Comparison of ENCODE assay signal across 26 cellular contexts in the genomic region with DNA sequence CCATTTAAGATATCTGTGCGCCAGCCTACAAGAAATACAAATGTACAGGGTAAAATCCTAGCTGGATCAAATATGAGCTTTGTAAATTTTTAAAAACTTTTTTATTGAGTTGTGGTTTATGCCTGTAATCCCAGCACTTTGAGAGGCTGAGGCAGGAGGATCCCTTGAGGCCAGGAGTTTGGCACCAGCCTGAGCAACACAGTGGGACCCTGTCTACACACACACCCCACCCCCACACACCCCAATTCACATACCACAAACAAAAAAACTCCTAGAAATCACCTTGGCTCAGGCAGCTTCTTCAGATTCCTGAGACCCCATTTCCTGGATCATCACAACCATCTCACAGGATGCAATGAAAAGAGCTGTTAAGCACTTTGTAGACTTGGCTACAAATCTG.
"Had no signal": no experiment of that assay in that cellular context is flagged by ENCODE, and none has a peak within 500 bp of the region (broad histone marks: within the 10 kb centered on the region; RNA-seq: fewer than 3 reads in every experiment).

No MANE protein-coding gene starts in this region.

- H3K27me3 Mint-ChIP-seq: naive B cell; natural killer cell treated with Interleukin-12 subunit alpha and Interleukin-12 subunit beta and Interleukin-15 and Interleukin-18, amount 100 ng/mL, for 72 hours; stimulated activated memory B cell treated with anti-CD40 and anti-IgM and Interleukin-4, amounts not matched to agents 10 μg/mL and 1 μg/mL and 100 μg/mL, for 72 hours; type B pancreatic cell had no signal

- H3K27ac Mint-ChIP-seq: natural killer cell treated with Interleukin-12 subunit alpha and Interleukin-12 subunit beta and Interleukin-15 and Interleukin-18, amount 100 ng/mL, for 72 hours; neural progenitor cell; stimulated activated memory B cell treated with anti-CD40 and anti-IgM and Interleukin-4, amounts not matched to agents 10 μg/mL and 1 μg/mL and 100 μg/mL, for 72 hours; type B pancreatic cell had no signal

- H3K4me1 Mint-ChIP-seq: stimulated activated memory B cell treated with anti-CD40 and anti-IgM and Interleukin-4, amounts not matched to agents 10 μg/mL and 1 μg/mL and 100 μg/mL, for 72 hours had no signal

- H3K27me3 ChIP-seq: colonic mucosa, neural progenitor cell, ovary, sigmoid colon, testis, tibial artery had no signal

- H3K4me2 ChIP-seq: neural progenitor cell had no signal

- H3K9me3 ChIP-seq: colonic mucosa, lower lobe of right lung, mucosa of descending colon, ovary, psoas muscle, sigmoid colon, testis, tibial artery had no signal

- H3K4me3 Mint-ChIP-seq: naive B cell; natural killer cell treated with Interleukin-12 subunit alpha and Interleukin-12 subunit beta and Interleukin-15 and Interleukin-18, amount 100 ng/mL, for 72 hours; neural progenitor cell; stimulated activated memory B cell treated with anti-CD40 and anti-IgM and Interleukin-4, amounts not matched to agents 10 μg/mL and 1 μg/mL and 100 μg/mL, for 72 hours; type B pancreatic cell had no signal

- H3K36me3 ChIP-seq: colonic mucosa, neural progenitor cell, ovary had no signal

- H3K4me1 ChIP-seq: colonic mucosa, lower lobe of right lung, neural progenitor cell, testis, tibial artery had no signal

- FAIRE-seq: frontal cortex, keratinocyte had no signal

- H2AFZ ChIP-seq: neural progenitor cell had no signal

- H3K9me3 Mint-ChIP-seq: naive B cell; natural killer cell treated with Interleukin-12 subunit alpha and Interleukin-12 subunit beta and Interleukin-15 and Interleukin-18, amount 100 ng/mL, for 72 hours; neural progenitor cell; stimulated activated memory B cell treated with anti-CD40 and anti-IgM and Interleukin-4, amounts not matched to agents 10 μg/mL and 1 μg/mL and 100 μg/mL, for 72 hours; type B pancreatic cell had no signal

- H3K27ac ChIP-seq: colonic mucosa, lower lobe of right lung, neural progenitor cell, ovary, psoas muscle, sigmoid colon, testis, tibial artery had no signal

- H3K9ac ChIP-seq: neural progenitor cell had no signal

- ATAC-seq: left ventricle myocardium superior; lower lobe of right lung; mucosa of descending colon; natural killer cell treated with Interleukin-12 subunit alpha and Interleukin-12 subunit beta and Interleukin-15 and Interleukin-18, amount 100 ng/mL, for 72 hours; psoas muscle; right cardiac atrium; stimulated activated memory B cell treated with anti-CD40 and anti-IgM and Interleukin-4, amounts not matched to agents 10 μg/mL and 1 μg/mL and 100 μg/mL, for 72 hours; stimulated activated naive CD8-positive, alpha-beta T cell treated with anti-CD3 and anti-CD28 coated beads, Interleukin-15, Interleukin-2, amounts not matched to agents 100 U/mL and 50 U/mL, for 24 hours had no signal

- H3K4me3 ChIP-seq: colonic mucosa, lower lobe of right lung, mucosa of descending colon, neural progenitor cell, ovary, psoas muscle, sigmoid colon, testis, tibial artery had no signal

- DNase-seq: colonic mucosa; dermis blood vessel endothelial cell; effector memory CD4-positive, alpha-beta T cell; hypothalamus; left ventricle myocardium superior; lower lobe of right lung; mucosa of descending colon; naive B cell; nucleus accumbens; ovary; posterior cingulate gyrus; psoas muscle; right cardiac atrium; sigmoid colon; stimulated activated CD4-positive, alpha-beta T cell treated with anti-CD3 and anti-CD28 coated beads, Interleukin-2, amount 100 ng/mL, for 24 hours; stimulated activated CD4-positive, alpha-beta T cell treated with anti-CD3 and anti-CD28 coated beads, Interleukin-4, amount 100 ng/mL, for 4 hours; stimulated activated naive CD8-positive, alpha-beta T cell treated with anti-CD3 and anti-CD28 coated beads, Interleukin-15, Interleukin-2, amounts not matched to agents 100 U/mL and 50 U/mL, for 24 hours; substantia nigra; testis; tibial artery had no signal
